Comparison of ENCODE assay signal across 16 cellular contexts in the genomic region with DNA sequence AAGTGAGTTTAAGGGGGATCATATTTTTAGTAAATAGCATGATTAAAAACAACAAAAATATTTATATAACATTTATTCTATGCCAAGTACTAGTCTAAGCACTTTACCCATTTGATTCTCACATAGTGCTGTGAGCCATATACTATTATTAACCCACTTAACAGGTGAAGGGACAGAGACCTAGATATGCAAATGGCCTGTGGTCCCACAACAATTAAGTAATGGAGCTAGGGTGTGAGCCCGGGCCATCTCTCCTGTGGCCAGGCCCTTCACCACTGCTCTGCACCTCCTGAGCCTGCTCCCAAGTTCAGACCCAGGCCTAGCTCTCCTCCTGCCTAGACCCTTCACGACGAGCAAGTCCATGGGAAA. TPM values are rescaled to one million over a fixed set of nuclear protein-coding genes. Genes with fewer than 3 reads are reported as not detected.
"Had no signal": no experiment of that assay in that cellular context is flagged by ENCODE, and none has a peak within 500 bp of the region (broad histone marks: within the 10 kb centered on the region; RNA-seq: fewer than 3 reads in every experiment).

No MANE protein-coding gene starts in this region.

- H3K4me3 ChIP-seq: neural progenitor cell, ovary, stomach, thoracic aorta had no signal

- H3K9me3 ChIP-seq: ovary, stomach, thoracic aorta had no signal

- H3K4me1 Mint-ChIP-seq: activated CD4-positive, alpha-beta T cell treated with anti-CD3 and anti-CD28 coated beads, Interleukin-2, amount 10 ng/mL, durations not matched to agents 7 days and 5 days had no signal

- H2AFZ ChIP-seq: neural progenitor cell had no signal

- H3K36me3 ChIP-seq: brain microvascular endothelial cell, neural progenitor cell, ovary, stomach, thoracic aorta had no signal

- H3K27ac ChIP-seq: brain microvascular endothelial cell, neural progenitor cell, thoracic aorta had no signal

- H3K36me3 Mint-ChIP-seq: neural progenitor cell had no signal

- H3K27ac Mint-ChIP-seq: activated CD4-positive, alpha-beta T cell treated with anti-CD3 and anti-CD28 coated beads, Interleukin-2, amount 10 ng/mL, durations not matched to agents 7 days and 5 days; activated T-helper 2 cell treated with anti-CD3 and anti-CD28 coated beads, Interferon-gamma antibody, Interleukin-2, Interleukin-4, amounts not matched to agents 10 μg/mL and 5 μg/mL and 100 μg/mL, durations not matched to agents 14 hours and 24 hours and 36 hours; neural progenitor cell; T-helper 1 cell treated with Interleukin-12 subunit alpha and Interleukin-12 subunit beta and Interleukin-4 antibody, amounts not matched to agents 30 μg/mL and 1 μg/mL, for 36 hours had no signal

- DNase-seq: activated CD4-positive, alpha-beta T cell treated with anti-CD3 and anti-CD28 coated beads, Interleukin-2, amount 10 ng/mL, durations not matched to agents 7 days and 5 days; activated CD4-positive, CD25-positive, alpha-beta regulatory T cell; activated CD8-positive, alpha-beta memory T cell treated with anti-CD3 and anti-CD28 coated beads for 24 hours; activated naive CD4-positive, alpha-beta T cell treated with anti-CD3 and anti-CD28 coated beads, Interleukin-2, amount 50 U/mL, for 16 hours; retina had no signal

- H3K4me3 Mint-ChIP-seq: activated CD4-positive, alpha-beta T cell treated with anti-CD3 and anti-CD28 coated beads, Interleukin-2, amount 10 ng/mL, durations not matched to agents 7 days and 5 days; neural progenitor cell; T-helper 1 cell treated with Interleukin-12 subunit alpha and Interleukin-12 subunit beta and Interleukin-4 antibody, amounts not matched to agents 30 μg/mL and 1 μg/mL, for 36 hours had no signal

- H3K27me3 ChIP-seq: neural progenitor cell, ovary had no signal

- H3K9me3 Mint-ChIP-seq: activated CD4-positive, alpha-beta T cell treated with anti-CD3 and anti-CD28 coated beads, Interleukin-2, amount 10 ng/mL, durations not matched to agents 7 days and 5 days; activated T-helper 2 cell treated with anti-CD3 and anti-CD28 coated beads, Interferon-gamma antibody, Interleukin-2, Interleukin-4, amounts not matched to agents 10 μg/mL and 5 μg/mL and 100 μg/mL, durations not matched to agents 14 hours and 24 hours and 36 hours; T-helper 1 cell treated with Interleukin-12 subunit alpha and Interleukin-12 subunit beta and Interleukin-4 antibody, amounts not matched to agents 30 μg/mL and 1 μg/mL, for 36 hours had no signal

- H3K9ac ChIP-seq: neural progenitor cell had no signal

RNA-seq across cellular contexts. Expression of a gene that starts 0.5 kb away (rescaled TPM):
- total RNA-seq: activated CD4-positive, alpha-beta T cell treated with anti-CD3 and anti-CD28 coated beads, Interleukin-2, amount 10 ng/mL, durations not matched to agents 7 days and 5 days; activated T-helper 2 cell treated with anti-CD3 and anti-CD28 coated beads, Interferon-gamma antibody, Interleukin-2, Interleukin-4, amounts not matched to agents 10 μg/mL and 5 μg/mL and 100 μg/mL, durations not matched to agents 14 hours and 24 hours and 36 hours; cerebellum; dermis blood vessel endothelial cell; ovary; thoracic aorta; ureter had no signal
- polyA plus RNA-seq: esophagus had no signal

RNA-seq across cellular contexts. Expression of a gene that starts 14.2 kb away (rescaled TPM):
- total RNA-seq: activated CD4-positive, alpha-beta T cell treated with anti-CD3 and anti-CD28 coated beads, Interleukin-2, amount 10 ng/mL, durations not matched to agents 7 days and 5 days; activated T-helper 2 cell treated with anti-CD3 and anti-CD28 coated beads, Interferon-gamma antibody, Interleukin-2, Interleukin-4, amounts not matched to agents 10 μg/mL and 5 μg/mL and 100 μg/mL, durations not matched to agents 14 hours and 24 hours and 36 hours; dermis blood vessel endothelial cell; thoracic aorta; ureter had no signal
- polyA plus RNA-seq: esophagus, stomach had no signal
